ENCODE assay signal across 8 cellular contexts in genomic region chr12:107607464-107608392, GRCh38.
DNase-seq lines count a peak whose midpoint lies in the region; ATAC-seq and TF ChIP-seq lines count a peak whose summit lies in the region.

No MANE protein-coding gene starts in this region.

- H3K9me3 Mint-ChIP-seq in neural crest cell = no peaks in the 10 kb centered on the region

- no peak overlapping the region for H3K4me2 ChIP-seq in Loucy (ENCODE audit: low read depth, low read length, poor library complexity, severe bottlenecking)

- no peaks in the 10 kb centered on the region for H3K9me3 ChIP-seq in Loucy (ENCODE audit: insufficient read depth, low read depth, low read length)

- no peaks in the 10 kb centered on the region for H4K20me1 ChIP-seq in Loucy (ENCODE audit: insufficient read depth, low read length, poor library complexity, severe bottlenecking)

- no peaks in the 10 kb centered on the region for H3K4me1 ChIP-seq in Loucy (ENCODE audit: insufficient read depth, low read length, poor library complexity, severe bottlenecking)

- no peak overlapping the region for H3K4me3 ChIP-seq in Loucy (ENCODE audit: low read length, poor library complexity, severe bottlenecking)
- no peak overlapping the region for H3K4me3 ChIP-seq in fibroblast of pulmonary artery (replicated peaks; ENCODE audit: low read depth, low read length)

- peak; percentile 96 for TF ChIP-seq CTCF in GM12872 (IDR thresholded peaks at IDR 0.05; ENCODE audit: insufficient read depth, low read depth, low read length)
- peak; percentile 95 for TF ChIP-seq CTCF in Loucy (conservative IDR thresholded peaks at IDR 0.05; ENCODE audit: low read length)
- TF ChIP-seq CTCF in fibroblast of pulmonary artery (IDR thresholded peaks at IDR 0.05; ENCODE audit: low read length, missing control alignments) = peak; percentile 96
- peak; percentile 93 for TF ChIP-seq CTCF in neural crest cell (conservative IDR thresholded peaks at IDR 0.05)

- H3K36me3 Mint-ChIP-seq in neural crest cell (ENCODE audit: low read depth) = no peaks in the 10 kb centered on the region

- H3K79me2 ChIP-seq in Loucy (ENCODE audit: insufficient read depth, low read length) = no peaks in the 10 kb centered on the region

- H3K27me3 ChIP-seq in Loucy (ENCODE audit: insufficient read depth, low read length, poor library complexity, severe bottlenecking) = no peaks in the 10 kb centered on the region

- H3K9me2 ChIP-seq in Loucy (replicated peaks; ENCODE audit: low read depth, low read length) = no peaks in the 10 kb centered on the region

- peak; percentile 36 for ATAC-seq in stimulated activated naive CD8-positive, alpha-beta T cell treated with anti-CD3 and anti-CD28 coated beads, Interleukin-15, Interleukin-2, amounts not matched to agents 100 U/mL and 50 U/mL, for 24 hours
- no peak for ATAC-seq in HG03097 (IDR thresholded peaks at IDR 0.05; ENCODE audit: low FRiP score, unreplicated experiment)

- H3F3A ChIP-seq in Loucy (ENCODE audit: low read depth) = no peaks in the 10 kb centered on the region

- no peak overlapping the region for H2AFZ ChIP-seq in Loucy (ENCODE audit: low read length)

- H3K4me1 Mint-ChIP-seq in neural crest cell = peaks cover 8% of the 10 kb centered on the region

- H3K27me3 Mint-ChIP-seq in neural crest cell (ENCODE audit: low read depth) = peaks cover 4% of the 10 kb centered on the region

- no peak overlapping the region for H3K27ac Mint-ChIP-seq in neural crest cell (ENCODE audit: unreplicated experiment)

- H3K36me3 ChIP-seq in Loucy (ENCODE audit: insufficient read depth, low read length) = no peaks in the 10 kb centered on the region

- H3K4me3 Mint-ChIP-seq in neural crest cell = no peak overlapping the region

- DNase-seq in RPMI8226 (peak; percentile 81), fibroblast of pulmonary artery (ENCODE audit: low read depth) (peak; percentile 82), neural crest cell (ENCODE audit: low read depth, low spot score) (peak; percentile 83)
- DNase-seq in activated T-helper 1 cell treated with anti-CD3 and anti-CD28 coated beads, Interleukin-2, amount 50 U/mL, for 16 hours (ENCODE audit: low read depth in 1 of 2, low spot score in 1 of 2) = peak; percentile 61 to 78
- peak; percentile 85 for DNase-seq in stimulated activated naive CD8-positive, alpha-beta T cell treated with anti-CD3 and anti-CD28 coated beads, Interleukin-15, Interleukin-2, amounts not matched to agents 100 U/mL and 50 U/mL, for 24 hours

- H3K9ac ChIP-seq in Loucy (ENCODE audit: low read depth, low read length, poor library complexity, severe bottlenecking) = no peak overlapping the region
